Comparison of ENCODE assay signal across 12 cellular contexts in genomic region chr17:1785925-1786324, GRCh38. TPM values are rescaled to one million over a fixed set of nuclear protein-coding genes. Genes with fewer than 3 reads are reported as not detected.
DNase-seq lines count a peak whose midpoint lies in the region; ATAC-seq and TF ChIP-seq lines count a peak whose summit lies in the region.
"Had no signal": no experiment of that assay in that cellular context is flagged by ENCODE, and none has a peak within 500 bp of the region (broad histone marks: within the 10 kb centered on the region; RNA-seq: fewer than 3 reads in every experiment).

No MANE protein-coding gene starts in this region.

- peak overlapping the region; percentile 80 to 94 (median 91) for H3K27ac ChIP-seq in sigmoid colon
- H3K27ac ChIP-seq in effector memory CD4-positive, alpha-beta T cell (ENCODE audit: insufficient read depth, low read length, poor library complexity, severe bottlenecking) = no peak overlapping the region
- no peak overlapping the region for H3K27ac ChIP-seq in SJCRH30
- H3K27ac ChIP-seq: KMS-11 had no signal

- H3K4me3 Mint-ChIP-seq in WTC11 = no peak overlapping the region
- H3K4me3 Mint-ChIP-seq: activated naive CD8-positive, alpha-beta T cell had no signal

- no peaks in the 10 kb centered on the region for H3K27me3 Mint-ChIP-seq in WTC11 (ENCODE audit: low read depth)
- H3K27me3 Mint-ChIP-seq: activated naive CD8-positive, alpha-beta T cell had no signal

- H3K9me3 ChIP-seq in sigmoid colon = no peaks in the 10 kb centered on the region
- H3K9me3 ChIP-seq in effector memory CD4-positive, alpha-beta T cell (ENCODE audit: control insufficient read depth, low read length) = no peaks in the 10 kb centered on the region
- H3K9me3 ChIP-seq in SJCRH30 (replicated peaks) = no peaks in the 10 kb centered on the region

- TF ChIP-seq EP300 in sigmoid colon (IDR thresholded peaks at IDR 0.05) = no peak

- H3K9me3 Mint-ChIP-seq in WTC11 = no peaks in the 10 kb centered on the region

- H3K27me3 ChIP-seq in sigmoid colon (no peaks in the 10 kb centered on the region), SJCRH30 (no peaks in the 10 kb centered on the region)
- no peaks in the 10 kb centered on the region for H3K27me3 ChIP-seq in effector memory CD4-positive, alpha-beta T cell (replicated peaks; ENCODE audit: control insufficient read depth, insufficient read depth, low read length, poor library complexity, severe bottlenecking)

- POLR2A ChIA-PET in WTC11 (lab: Charles Lee) = interaction anchor here (0.7 kb wide), 1 partner anchor 71 kb away, joined by 4 read pairs; no protein-coding TSS in a partner anchor

- H3K4me1 ChIP-seq in sigmoid colon (peaks cover 0 to 63% (median 57%) of the 10 kb centered on the region in 4 donors), SJCRH30 (no peaks in the 10 kb centered on the region)
- no peaks in the 10 kb centered on the region for H3K4me1 ChIP-seq in effector memory CD4-positive, alpha-beta T cell (ENCODE audit: control insufficient read depth, insufficient read depth, low read length, poor library complexity, severe bottlenecking)

- H3K27ac Mint-ChIP-seq in WTC11 = 0 out of 2 replicates have a peak overlapping the region, but pooled peaks have one; percentile 46
- H3K27ac Mint-ChIP-seq: activated naive CD8-positive, alpha-beta T cell had no signal

- peak; percentile 67 for DNase-seq in Ammon's horn (ENCODE audit: low spot score)
- DNase-seq in WTC11 (ENCODE audit: low spot score) = no peak
- DNase-seq in left ventricle myocardium superior = peak; percentile 76
- DNase-seq in sigmoid colon = no peak
- DNase-seq in T-helper 1 cell = no peak
- no peak for DNase-seq in Kasumi-1 (lab: John Stamatoyannopoulos, UW)
- no peak for DNase-seq in effector memory CD4-positive, alpha-beta T cell
- DNase-seq in SJCRH30 = no peak
- DNase-seq: NCI-H2081 had no signal

- no peak for ATAC-seq in WTC11
- peak; percentile 38 for ATAC-seq in left ventricle myocardium superior

- no peak for TF ChIP-seq POLR2A in sigmoid colon (IDR thresholded peaks at IDR 0.05)

- TF ChIP-seq CTCF in WTC11 (IDR thresholded peaks at IDR 0.05) (no peak), sigmoid colon (IDR thresholded peaks at IDR 0.05) (no peak)

- CTCF ChIA-PET in WTC11 (lab: Charles Lee) = interaction anchor here (4.2 kb wide), 1 partner anchor 71 kb away, joined by 64 read pairs; no protein-coding TSS in a partner anchor

- no peak overlapping the region for H3K4me3 ChIP-seq in sigmoid colon
- no peak overlapping the region for H3K4me3 ChIP-seq in effector memory CD4-positive, alpha-beta T cell (ENCODE audit: insufficient read depth, low read depth, low read length, poor library complexity, severe bottlenecking)
- H3K4me3 ChIP-seq in SJCRH30 = no peak overlapping the region

- WGBS in sigmoid colon, 2 donors = 79 to 83% methylated on average over 4 of the region's 4 CpGs

- peaks cover 0 to 6% (median 2%) of the 10 kb centered on the region in 4 donors for H3K36me3 ChIP-seq in sigmoid colon
- peaks cover 43% of the 10 kb centered on the region for H3K36me3 ChIP-seq in effector memory CD4-positive, alpha-beta T cell (ENCODE audit: control insufficient read depth, insufficient read depth, low read length)
- H3K36me3 ChIP-seq in SJCRH30 = peaks cover 7% of the 10 kb centered on the region

- no peaks in the 10 kb centered on the region for H3K4me1 Mint-ChIP-seq in WTC11

- intact Hi-C loops in left ventricle myocardium superior (cut with micrococcal nuclease) (loop anchor here (2.0 kb wide), 1 partner anchor 43 kb away; the partner anchor contains the start of gene SMYD4), sigmoid colon (cut with DNase I) (loop anchor here (2.0 to 10.0 kb wide), 4 partner anchors 61 to 211 kb away; partner anchors contain the start of genes RILP and WDR81)

- H3K36me3 Mint-ChIP-seq in WTC11 = peaks cover 56% of the 10 kb centered on the region

TF ChIP-seq in WTC11, 78 proteins besides CTCF, POLR2A, EP300 and RAD21:
- TF ChIP-seq SMAD4 (CRISPR knock-in tag; IDR thresholded peaks at IDR 0.05) = no peak
- no peak for TF ChIP-seq NFATC4 (CRISPR knock-in tag; IDR thresholded peaks at IDR 0.05)
- TF ChIP-seq E2F4 (CRISPR knock-in tag; IDR thresholded peaks at IDR 0.05; ENCODE audit: borderline replicate concordance, low read depth) = no peak
- no peak for TF ChIP-seq CDX4 (CRISPR knock-in tag; IDR thresholded peaks at IDR 0.05; ENCODE audit: borderline replicate concordance)
- TF ChIP-seq TCF7 (CRISPR knock-in tag; IDR thresholded peaks at IDR 0.05; ENCODE audit: low read depth) = no peak
- TF ChIP-seq ZSCAN18 (CRISPR knock-in tag; IDR thresholded peaks at IDR 0.05) = no peak

RNA-seq across cellular contexts. Expression of gene SERPINF1, which starts 24.1 kb away (rescaled TPM):
- total RNA-seq in WTC11 (2021) (16.7 to 26.2 TPM (median 22.1 TPM) in 3 replicates), left ventricle myocardium superior (146 TPM), sigmoid colon (100 to 1,000 TPM; 275 to 539 (median 352) TPM)
- 100 to 1,000 TPM in 2 of 3 donors, 10 to 100 TPM in 1; 77.7 to 124 (median 112) TPM for polyA plus RNA-seq in sigmoid colon
- 182 TPM in 2 replicates for total RNA-seq in SJCRH30 (2014; rRNA removed; shearing (Covaris generic))

RNA-seq across cellular contexts. Expression of gene SERPINF2, which starts 43.3 kb away (rescaled TPM):
- 1.6 to 2.7 TPM (median 2.1 TPM) in 3 replicates for total RNA-seq in WTC11 (2021)
- total RNA-seq in left ventricle myocardium superior = 1.4 TPM
- 1 to 10 TPM; 2.9 to 7.2 (median 4.1) TPM for total RNA-seq in sigmoid colon
- polyA plus RNA-seq in sigmoid colon = 10 to 100 TPM in 1 of 3 donors, 1 to 10 TPM in 1, under 1 TPM in 1; 0.69 to 12.9 (median 1.2) TPM
- total RNA-seq in SJCRH30 (2014; rRNA removed; shearing (Covaris generic)) = not detected in 2 replicates
- total RNA-seq: pulmonary artery endothelial cell had no signal

RNA-seq across cellular contexts. Expression of gene SMYD4, which starts 43.8 kb away (rescaled TPM):
- total RNA-seq in WTC11 (2021) = 24.1 to 28.8 TPM (median 28.2 TPM) in 3 replicates
- 6.9 TPM for total RNA-seq in left ventricle myocardium superior
- total RNA-seq in sigmoid colon = 10 to 100 TPM; 14.3 to 19.1 (median 17.1) TPM
- 1 to 10 TPM; 2.4 to 8.8 (median 2.5) TPM for polyA plus RNA-seq in sigmoid colon
- total RNA-seq in SJCRH30 (2014; rRNA removed; shearing (Covaris generic)) = 9.6 and 10.1 TPM in 2 replicates

RNA-seq across cellular contexts. Expression of gene RPA1, which starts 43.9 kb away (rescaled TPM):
- 158 to 177 TPM (median 163 TPM) in 3 replicates for total RNA-seq in WTC11 (2021)
- total RNA-seq in left ventricle myocardium superior = 46.0 TPM
- 10 to 100 TPM; 27.8 to 46.8 (median 31.1) TPM for total RNA-seq in sigmoid colon
- polyA plus RNA-seq in sigmoid colon = 10 to 100 TPM; 16.2 to 35.2 (median 27.6) TPM
- total RNA-seq in SJCRH30 (2014; rRNA removed; shearing (Covaris generic)) = 38.7 and 45.4 TPM in 2 replicates

Comparison
In these comparisons a context has a peak if more than half of its experiments do, and no peak if none do; other contexts are left out.
1. DNase-seq: peak in Ammon's horn (single experiment) and left ventricle myocardium superior (single experiment); none in WTC11 (single experiment), sigmoid colon (single experiment), T-helper 1 cell (0 of 5), Kasumi-1 (0 of 2), effector memory CD4-positive, alpha-beta T cell (0 of 3) and SJCRH30 (0 of 2).
2. H3K27ac ChIP-seq: peak in sigmoid colon (4 of 4); none in effector memory CD4-positive, alpha-beta T cell (single experiment) and SJCRH30 (single experiment).